ENCODE assay signal across 8 cellular contexts in the genomic region with DNA sequence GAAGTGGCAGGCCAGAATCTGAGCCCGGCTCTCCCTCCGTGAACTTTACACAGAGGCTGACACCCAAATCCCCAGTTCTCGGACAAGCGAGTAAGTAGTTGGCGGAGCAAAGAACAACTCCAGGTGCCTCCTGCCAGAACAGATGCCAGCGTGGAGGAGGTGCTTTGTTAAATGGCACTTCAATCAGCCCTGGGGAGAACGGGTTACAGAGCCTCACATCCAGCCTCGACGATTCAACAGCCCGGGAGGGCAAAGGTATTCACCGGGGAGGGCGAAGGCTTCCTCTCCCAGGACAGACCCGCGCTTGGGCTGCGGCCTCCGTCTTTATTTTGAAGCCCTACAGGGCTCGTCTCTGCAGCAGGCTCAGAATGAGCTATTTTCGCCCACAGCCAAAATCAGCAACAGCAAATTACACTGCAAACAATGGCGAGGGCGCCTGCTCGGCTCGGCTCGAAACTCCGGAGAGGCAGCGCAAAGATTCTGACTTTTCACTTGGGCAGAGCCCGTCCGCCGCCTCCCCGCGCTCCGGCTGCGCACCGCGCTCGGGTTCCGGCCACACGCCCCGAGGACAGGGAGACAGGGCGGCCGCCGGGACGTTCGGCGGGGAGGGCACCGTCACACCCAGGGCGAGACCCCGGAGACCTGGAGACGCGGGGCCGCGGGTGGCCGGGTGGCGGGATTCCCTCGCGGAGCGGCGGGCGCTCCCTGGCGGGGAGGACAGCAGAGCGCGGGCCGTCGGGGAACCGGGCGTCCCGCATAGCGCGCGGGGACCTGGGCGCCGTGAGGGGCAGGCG. TPM values are rescaled to one million over a fixed set of nuclear protein-coding genes. Genes with fewer than 3 reads are reported as not detected.
DNase-seq lines count a peak whose midpoint lies in the region; ATAC-seq and TF ChIP-seq lines count a peak whose summit lies in the region.

No MANE protein-coding gene starts in this region.

- no peak for TF ChIP-seq EP300 in suprapubic skin (IDR thresholded peaks at IDR 0.05)

- no peaks in the 10 kb centered on the region for H3K79me2 ChIP-seq in DOHH2 (ENCODE audit: control insufficient read depth, low read length)

- H3K27ac ChIP-seq in DOHH2 (ENCODE audit: low read depth, low read length) = no peak overlapping the region
- H3K27ac ChIP-seq in epithelial cell of prostate = peak overlapping the region; percentile 73
- peak overlapping the region; percentile 82 for H3K27ac ChIP-seq in suprapubic skin

- H3K27ac Mint-ChIP-seq in mesothelial cell of epicardium = peak overlapping the region; percentile 66

- ATAC-seq in GM21423 (IDR thresholded peaks at IDR 0.05; ENCODE audit: unreplicated experiment) = peak; percentile 46

- H3K27me3 Mint-ChIP-seq in mesothelial cell of epicardium (ENCODE audit: low read depth) = peaks cover 19% of the 10 kb centered on the region

- TF ChIP-seq CTCF in DOHH2 (IDR thresholded peaks at IDR 0.05; ENCODE audit: low read depth, low read length, poor library complexity, severe bottlenecking) (no peak), mesothelial cell of epicardium (IDR thresholded peaks at IDR 0.05; ENCODE audit: unreplicated experiment) (no peak), suprapubic skin (IDR thresholded peaks at IDR 0.05) (peak in 1 of 2 donors; percentile 65)

- peak overlapping the region; percentile 57 for H3K4me2 ChIP-seq in DOHH2 (ENCODE audit: low read length)

- H4K20me1 ChIP-seq in DOHH2 (ENCODE audit: control insufficient read depth, insufficient read depth, low read depth, low read length) = no peaks in the 10 kb centered on the region

- H3K27me3 ChIP-seq in DOHH2 (ENCODE audit: control insufficient read depth, low read length) = peaks cover 55% of the 10 kb centered on the region
- H3K27me3 ChIP-seq in suprapubic skin = no peaks in the 10 kb centered on the region

- TF ChIP-seq POLR2A in suprapubic skin (IDR thresholded peaks at IDR 0.05) = no peak

- peak overlapping the region; percentile 85 for H3K4me3 Mint-ChIP-seq in mesothelial cell of epicardium

- no peaks in the 10 kb centered on the region for H3K9me3 Mint-ChIP-seq in mesothelial cell of epicardium

- H3K36me3 ChIP-seq in DOHH2 (ENCODE audit: control insufficient read depth, low read length) = no peaks in the 10 kb centered on the region
- no peaks in the 10 kb centered on the region for H3K36me3 ChIP-seq in suprapubic skin

- no peaks in the 10 kb centered on the region for H3K9me3 ChIP-seq in DOHH2 (ENCODE audit: control insufficient read depth, insufficient read depth, low read length)
- H3K9me3 ChIP-seq in suprapubic skin = no peaks in the 10 kb centered on the region

- 10% methylated on average over 17 of the region's 72 CpGs for WGBS in suprapubic skin

- no peaks in the 10 kb centered on the region for H3F3A ChIP-seq in DOHH2 (ENCODE audit: control insufficient read depth, insufficient read depth)

- no peaks in the 10 kb centered on the region for H3K9me2 ChIP-seq in DOHH2 (replicated peaks; ENCODE audit: control insufficient read depth, low read length)

- H3K4me1 ChIP-seq in DOHH2 (ENCODE audit: control insufficient read depth, low read length) (peaks cover 4% of the 10 kb centered on the region; the same call in 1 of the 2 replicates), suprapubic skin (peaks cover 15% of the 10 kb centered on the region)

- peak; percentile 56 for DNase-seq in HuH-7 (ENCODE audit: low spot score)
- peak; percentile 29 for DNase-seq in activated CD4-positive, alpha-beta T cell treated with anti-CD3 and anti-CD28 coated beads, Interleukin-2, amount 50 U/mL, for 1 hour
- DNase-seq in epithelial cell of prostate (ENCODE audit: low read depth, low spot score) = no peak
- DNase-seq in mesothelial cell of epicardium (ENCODE audit: low spot score in 2 of 2, unreplicated experiment in 2 of 2) = peak; percentile 36 to 72
- DNase-seq in suprapubic skin (ENCODE audit: low spot score in 2 of 2) = peak in 1 of 2 donors; percentile 71
- DNase-seq in dedifferentiated amniotic fluid mesenchymal stem cell (ENCODE audit: extremely low spot score) = no peak

- H3K4me3 ChIP-seq in DOHH2 (ENCODE audit: low read length) = peak overlapping the region; percentile 59
- H3K4me3 ChIP-seq in suprapubic skin = peak overlapping the region; percentile 73

- no peaks in the 10 kb centered on the region for H3K36me3 Mint-ChIP-seq in mesothelial cell of epicardium

- H3K4me1 Mint-ChIP-seq in mesothelial cell of epicardium = peaks cover 19% of the 10 kb centered on the region

RNA-seq across cellular contexts. Expression of a gene that starts 0.8 kb away (rescaled TPM):
- total RNA-seq in mesothelial cell of epicardium (10.1 to 11.7 TPM (median 11.5 TPM) in 3 replicates), suprapubic skin (10 to 100 TPM; 11.2 to 18.1 (median 16.4) TPM)

Comparison
In these comparisons a context has a peak if more than half of its experiments do, and no peak if none do; other contexts are left out.
1. DNase-seq: peak in HuH-7 (single experiment), activated CD4-positive, alpha-beta T cell treated with anti-CD3 and anti-CD28 coated beads, Interleukin-2, amount 50 U/mL, for 1 hour (single experiment) and mesothelial cell of epicardium (2 of 2); none in epithelial cell of prostate (single experiment) and dedifferentiated amniotic fluid mesenchymal stem cell (single experiment).